19 cellular contexts compared by ENCODE assay signal in genomic region chr1:51842255-51842654, GRCh38. TPM values are rescaled to one million over a fixed set of nuclear protein-coding genes. Genes with fewer than 3 reads are reported as not detected.
DNase-seq lines count a peak whose midpoint lies in the region; ATAC-seq and TF ChIP-seq lines count a peak whose summit lies in the region.
"Had no signal": no experiment of that assay in that cellular context is flagged by ENCODE, and none has a peak within 500 bp of the region (broad histone marks: within the 10 kb centered on the region; RNA-seq: fewer than 3 reads in every experiment).

No MANE protein-coding gene starts in this region.

- H2AFZ ChIP-seq in SK-N-SH (ENCODE audit: low read depth), result no peak overlapping the region
- no peak overlapping the region for H2AFZ ChIP-seq in PC-3 (ENCODE audit: low read length)
- H2AFZ ChIP-seq: GM23338 had no signal

- H3K4me2 ChIP-seq in SK-N-SH (no peak overlapping the region), PC-3 (ENCODE audit: low read length) (no peak overlapping the region)
- H3K4me2 ChIP-seq: GM23338 had no signal

- no peak for TF ChIP-seq RAD21 in SK-N-SH (IDR thresholded peaks at IDR 0.05; ENCODE audit: low read length)

- H3K9me3 ChIP-seq in SK-N-SH (no peaks in the 10 kb centered on the region), PC-3 (ENCODE audit: low read length) (no peaks in the 10 kb centered on the region)
- H3K9me3 ChIP-seq: BE2C had no signal

- POLR2A ChIA-PET in SK-N-SH (lab: Yijun Ruan, JAX) (no interaction called here), PC-3 (lab: Charles Lee; ENCODE audit: unreplicated experiment) (no interaction called here)

- peaks cover 9% of the 10 kb centered on the region for H3F3A ChIP-seq in SK-N-SH (replicated peaks; ENCODE audit: insufficient read depth)
- peaks cover 3% of the 10 kb centered on the region for H3F3A ChIP-seq in PC-3 (ENCODE audit: low read length, unreplicated experiment)

- CTCF ChIA-PET in SK-N-SH (lab: Yijun Ruan, JAX), result no interaction called here
- CTCF ChIA-PET in PC-3 (lab: Charles Lee), result no interaction called here

- H3K4me3 ChIP-seq in SK-N-SH (ENCODE audit: low read depth in 2 of 2, low read length in 1 of 2) (no peak overlapping the region), PC-3 (ENCODE audit: low read length) (no peak overlapping the region)
- H3K4me3 ChIP-seq: GM12878, GM23338 had no signal

- H3K79me2 ChIP-seq in SK-N-SH (ENCODE audit: insufficient read depth) (peaks cover 66% of the 10 kb centered on the region), PC-3 (ENCODE audit: low read length) (peaks cover 45% of the 10 kb centered on the region)

- intact Hi-C loops in PC-3 (cut with micrococcal nuclease), result no loop called here

- BruUV-seq in PC-3 (replicated peaks; lab: Mats Ljungman, UMichigan), result no TSS peak

- H3K4me1 ChIP-seq in SK-N-SH (ENCODE audit: control insufficient read depth in 1 of 2, insufficient read depth in 2 of 2, low read depth in 1 of 2, low read length in 1 of 2) (peaks cover 0 to 34% of the 10 kb centered on the region in 2 experiments; a peak in 2 of 4 replicates), PC-3 (ENCODE audit: insufficient read depth, low read length) (no peaks in the 10 kb centered on the region)
- H3K4me1 ChIP-seq: BE2C had no signal

- H3K9ac ChIP-seq in SK-N-SH (no peak overlapping the region), PC-3 (ENCODE audit: low read length) (no peak overlapping the region)

- H3K36me3 ChIP-seq in SK-N-SH (replicated peaks in 1 of 2; ENCODE audit: control insufficient read depth in 1 of 2, insufficient read depth in 2 of 2, low read length in 1 of 2) (peaks cover 3 to 33% of the 10 kb centered on the region in 2 experiments), PC-3 (ENCODE audit: low read depth, low read length) (peaks cover 12% of the 10 kb centered on the region)
- H3K36me3 ChIP-seq: BE2C had no signal

- H4K20me1 ChIP-seq in SK-N-SH (ENCODE audit: insufficient read depth), result 0 out of 2 replicates have a peak, but pooled peaks cover 17% of the 10 kb centered on the region
- no peaks in the 10 kb centered on the region for H4K20me1 ChIP-seq in PC-3 (ENCODE audit: low read length)

- no peak for TF ChIP-seq CTCF in SK-N-SH (IDR thresholded peaks at IDR 0.05)
- TF ChIP-seq CTCF in PC-3 (conservative IDR thresholded peaks at IDR 0.05; ENCODE audit: low read depth, low read length), result no peak

- H3K27ac ChIP-seq in SK-N-SH (ENCODE audit: low read depth in 2 of 2, low read length in 1 of 2) (no peak overlapping the region), PC-3 (ENCODE audit: low read length) (no peak overlapping the region)
- H3K27ac ChIP-seq: 22Rv1 had no signal

- H3K27me3 ChIP-seq in SK-N-SH (ENCODE audit: insufficient read depth), result no peaks in the 10 kb centered on the region
- no peaks in the 10 kb centered on the region for H3K27me3 ChIP-seq in PC-3 (ENCODE audit: low read length)
- H3K27me3 ChIP-seq: BE2C had no signal

- 94% methylated on average over 1 of the region's 1 CpG for WGBS in SK-N-SH (ENCODE audit: low lambda C conversion rate)

- ATAC-seq in SK-N-SH treated with all-trans-retinoic acid at 6 μM for 48 hours, result no peak
- ATAC-seq in PC-3, result no peak
- ATAC-seq: GM12878, GM23338 had no signal

- H3K9me2 ChIP-seq in SK-N-SH, result no peaks in the 10 kb centered on the region
- no peaks in the 10 kb centered on the region for H3K9me2 ChIP-seq in PC-3 (replicated peaks; ENCODE audit: low read length)

- DNase-seq in NCI-H1092 treated with DMSO at 0.1 percent for 48 hours (lab: John Stamatoyannopoulos, UW) (peak; percentile 3), NCI-H1092 (lab: John Stamatoyannopoulos, UW) (no peak), SK-N-SH (peak; percentile 11), PC-3 (peak; percentile 23), hippocampal formation (lab: John Stamatoyannopoulos, UW) (no peak), NCI-H2196 (lab: John Stamatoyannopoulos, UW; ENCODE audit: unreplicated experiment) (no peak), NCI-H526 (lab: John Stamatoyannopoulos, UW) (no peak)
- DNase-seq: BE2C; CD4-positive, alpha-beta T cell; DMS79; GDM1; MV-4-11; NCI-H524 treated with DMSO at 0.1 percent for 48 hours; OCI-M1; RPMI8226 had no signal

- no peak for TF ChIP-seq EP300 in SK-N-SH (IDR thresholded peaks at IDR 0.05; ENCODE audit: borderline replicate concordance in 1 of 2, low read depth in 1 of 2, low read length in 1 of 2)

TF ChIP-seq in SK-N-SH, 30 proteins besides CTCF, POLR2A, EP300 and RAD21:
- TF ChIP-seq TCF12 (IDR thresholded peaks at IDR 0.05), result no peak

TF ChIP-seq in SK-N-SH treated with all-trans-retinoic acid at 6 μM for 48 hours, 23 proteins besides CTCF, POLR2A, EP300 and RAD21:
- TF ChIP-seq ARNTL (CRISPR knock-in tag; IDR thresholded peaks at IDR 0.05; ENCODE audit: borderline replicate concordance, low read depth), result no peak
- TF ChIP-seq OSR1 (CRISPR knock-in tag; IDR thresholded peaks at IDR 0.05), result no peak
- no peak for TF ChIP-seq ESRRG (CRISPR knock-in tag; IDR thresholded peaks at IDR 0.05)
- no peak for TF ChIP-seq ZNF8 (CRISPR knock-in tag; IDR thresholded peaks at IDR 0.05)
- TF ChIP-seq CREB5 (CRISPR knock-in tag; IDR thresholded peaks at IDR 0.05; ENCODE audit: low read depth), result no peak
- TF ChIP-seq CSDC2 (CRISPR knock-in tag; IDR thresholded peaks at IDR 0.05), result no peak
- TF ChIP-seq BACH2 (CRISPR knock-in tag; IDR thresholded peaks at IDR 0.05; ENCODE audit: borderline replicate concordance), result no peak
- no peak for TF ChIP-seq ZNF70 (CRISPR knock-in tag; IDR thresholded peaks at IDR 0.05)
- TF ChIP-seq TSHZ2 (CRISPR knock-in tag; IDR thresholded peaks at IDR 0.05), result no peak
- no peak for TF ChIP-seq GLIS3 (CRISPR knock-in tag; IDR thresholded peaks at IDR 0.05)
- no peak for TF ChIP-seq CSRNP3 (CRISPR knock-in tag; IDR thresholded peaks at IDR 0.05)
- no peak for TF ChIP-seq RARB (CRISPR knock-in tag; IDR thresholded peaks at IDR 0.05)
- no peak for TF ChIP-seq ISL1 (CRISPR knock-in tag; IDR thresholded peaks at IDR 0.05)
- no peak for TF ChIP-seq SNAI2 (CRISPR knock-in tag; IDR thresholded peaks at IDR 0.05)
- TF ChIP-seq TCF4 (CRISPR knock-in tag; IDR thresholded peaks at IDR 0.05; ENCODE audit: borderline replicate concordance), result no peak
- TF ChIP-seq ZFP30 (CRISPR knock-in tag; IDR thresholded peaks at IDR 0.05), result no peak
- no peak for TF ChIP-seq ZC3H10 (CRISPR knock-in tag; IDR thresholded peaks at IDR 0.05)
TF ChIP-seq in SK-N-SH treated with all-trans-retinoic acid at 6 μM for 48 hours: peak in this region for 0.

RNA-seq across cellular contexts. Expression of gene NRDC, which starts 36.3 kb away (rescaled TPM):
- polyA plus RNA-seq in SK-N-SH (2012; rRNA removed), result 83.9 and 84.8 TPM in 2 replicates
- polyA plus RNA-seq in SK-N-SH (2012; cell fraction: cytosol; rRNA removed), result 62.8 and 66.3 TPM in 2 replicates
- polyA plus RNA-seq in SK-N-SH (2012; cell fraction: nucleus; rRNA removed), result 223 and 292 TPM in 2 replicates
- total RNA-seq in PC-3 (2014; rRNA removed), result 96.8 and 116 TPM in 2 replicates

Comparison
In these comparisons a context has a peak if more than half of its experiments do, and no peak if none do; other contexts are left out.
1. DNase-seq: peak in NCI-H1092 treated with DMSO at 0.1 percent for 48 hours (single experiment), SK-N-SH (single experiment) and PC-3 (single experiment); none in NCI-H1092 (single experiment), hippocampal formation (0 of 2), NCI-H2196 (single experiment) and NCI-H526 (0 of 2).